Comparison of ENCODE assay signal across 23 cellular contexts in the genomic region with DNA sequence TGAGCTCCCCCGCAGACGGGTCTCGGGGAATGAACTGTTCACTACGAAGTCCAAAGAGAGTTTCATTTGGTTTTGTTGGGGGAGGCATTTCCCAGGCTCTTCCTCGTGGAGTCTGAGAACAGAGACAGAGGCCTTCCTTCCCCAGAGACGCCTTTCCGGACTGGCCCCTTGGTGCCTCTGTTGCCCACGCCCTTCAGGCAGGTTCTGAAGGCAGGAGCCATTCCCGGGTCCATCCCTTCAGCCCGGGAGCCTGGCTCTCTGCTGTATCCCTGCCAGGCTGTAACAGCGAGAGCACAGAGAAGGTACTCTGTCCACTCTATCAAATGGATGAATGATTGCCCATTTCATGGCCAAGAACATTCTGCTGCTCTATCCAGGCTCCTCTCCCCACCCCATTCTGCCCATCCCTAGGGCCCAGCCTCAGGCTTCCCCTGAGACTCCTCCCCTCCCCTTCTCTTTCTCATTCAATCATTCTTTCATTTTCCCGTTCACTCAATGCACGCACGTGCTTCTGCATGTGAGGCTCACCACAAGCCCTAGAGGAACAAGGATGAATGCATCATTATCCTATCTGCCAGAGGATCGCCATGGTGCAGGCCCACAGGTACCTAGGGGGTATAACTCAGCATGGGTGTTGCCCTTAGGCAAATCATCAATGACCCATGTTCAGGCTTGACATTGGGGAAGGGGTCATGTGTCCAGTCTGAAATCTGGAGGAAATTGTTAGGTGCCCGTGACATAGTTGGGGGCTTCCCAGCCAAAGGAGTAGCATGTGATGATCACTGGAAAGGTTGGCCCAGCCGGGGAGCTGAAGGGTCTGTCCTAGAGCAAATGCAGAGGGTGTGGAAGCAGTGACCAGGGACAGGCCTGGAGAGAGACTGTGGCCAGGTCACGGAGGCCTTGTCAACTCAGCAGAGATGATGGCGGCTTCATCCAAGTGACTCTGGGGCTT.
DNase-seq lines count a peak whose midpoint lies in the region; ATAC-seq, FAIRE-seq and TF ChIP-seq lines count a peak whose summit lies in the region.
"Had no signal": no experiment of that assay in that cellular context is flagged by ENCODE, and none has a peak within 500 bp of the region (broad histone marks: within the 10 kb centered on the region; RNA-seq: fewer than 3 reads in every experiment).

No MANE protein-coding gene starts in this region.

- H3K9me3 ChIP-seq in kidney (ENCODE audit: control insufficient read depth in 1 of 2, low read length in 2 of 2) (no peaks in the 10 kb centered on the region), stomach (no peaks in the 10 kb centered on the region), MG63 (no peaks in the 10 kb centered on the region)

- in situ Hi-C loops in SK-MEL-5 (cut with HindIII; ENCODE audit: low pct_unique_long_range_greater_than_20kb, low sequenced_read_pairs) = no loop called here

- TF ChIP-seq CTCF in kidney (IDR thresholded peaks at IDR 0.05; ENCODE audit: borderline replicate concordance, extremely low read depth, insufficient read depth) = no peak
- no peak for TF ChIP-seq CTCF in stomach (IDR thresholded peaks at IDR 0.05)

- H3K27me3 ChIP-seq in stomach (peaks cover 3 to 41% (median 14%) of the 10 kb centered on the region in 3 donors), MG63 (peaks cover 26% of the 10 kb centered on the region)

- H3K36me3 ChIP-seq in kidney (ENCODE audit: control insufficient read depth in 1 of 2, insufficient read depth in 2 of 2, low read length in 2 of 2) (no peaks in the 10 kb centered on the region), stomach (no peaks in the 10 kb centered on the region), MG63 (no peaks in the 10 kb centered on the region)

- no peak for TF ChIP-seq EP300 in stomach (IDR thresholded peaks at IDR 0.05)

- FAIRE-seq in kidney (lab: Jason Lieb, UNC) = no peak
- FAIRE-seq: D721Med, GM18507 had no signal

- H3K4me3 ChIP-seq in kidney (ENCODE audit: low read length in 2 of 2) (no peak overlapping the region), stomach (no peak overlapping the region), MG63 (no peak overlapping the region)
- H3K4me3 ChIP-seq: GM23248 had no signal

- H3K27ac ChIP-seq in kidney (ENCODE audit: low read depth in 2 of 2, low read length in 2 of 2) (no peak overlapping the region), stomach (no peak overlapping the region)
- H3K27ac ChIP-seq: 22Rv1, GM23248, RWPE1 had no signal

- DNase-seq in Right ventricle myocardium inferior (ENCODE audit: missing footprints) (peak; percentile 50), left cardiac atrium (no peak), SK-MEL-5 (ENCODE audit: low read depth, low spot score) (peak; percentile 81), kidney (peak; percentile 65), stomach (peak; percentile 20), MG63 (no peak)
- DNase-seq in activated effector memory CD4-positive, alpha-beta T cell treated with Interleukin-2 at 50 U/mL for 16 hours = no peak
- DNase-seq: CD4-positive, CD25-positive, alpha-beta regulatory T cell; GM23248; Karpas-422; NCI-H1092 treated with DMSO at 0.1 percent for 48 hours; NCI-H1436; NCI-H187; NCI-H2081 treated with DMSO at 0.1 percent for 48 hours; NCI-H2171; NCI-H226; NCI-H510A; SHP77 treated with DMSO at 0.1 percent for 48 hours had no signal

- no peaks in the 10 kb centered on the region for H3K4me1 ChIP-seq in kidney (ENCODE audit: control insufficient read depth in 1 of 2, insufficient read depth in 1 of 2, low read depth in 1 of 2, low read length in 2 of 2)
- H3K4me1 ChIP-seq in stomach = peaks cover 3 to 12% (median 6%) of the 10 kb centered on the region in 4 donors

- intact Hi-C loops in Right ventricle myocardium inferior (cut with DNase I) (loop anchor here (10.0 kb wide), 1 partner anchor 1374 kb away; no protein-coding TSS in a partner anchor), left cardiac atrium (cut with DNase I) (no loop called here), kidney (cut with DNase I) (loop anchor here (10.0 kb wide), 1 partner anchor 1554 kb away; no protein-coding TSS in a partner anchor), stomach (cut with DNase I; ENCODE audit: low total_unique reads) (no loop called here)

- ATAC-seq in Right ventricle myocardium inferior = no peak
- no peak for ATAC-seq in left cardiac atrium
- no peak for ATAC-seq in GM19023 (IDR thresholded peaks at IDR 0.05; ENCODE audit: unreplicated experiment)

- TF ChIP-seq POLR2A in stomach (IDR thresholded peaks at IDR 0.05) = no peak

- WGBS in stomach, 5 donors = 84 to 90% (median 84%) methylated on average over 19 of the region's 19 CpGs

- no peak overlapping the region for H3K9ac ChIP-seq in kidney (ENCODE audit: low read length in 2 of 2)
- H3K9ac ChIP-seq: GM23248 had no signal

Comparison
In these comparisons a context has a peak if more than half of its experiments do, and no peak if none do; other contexts are left out.
1. DNase-seq: peak in Right ventricle myocardium inferior (single experiment), SK-MEL-5 (single experiment), kidney (single experiment) and stomach (single experiment); none in left cardiac atrium (single experiment), MG63 (single experiment) and activated effector memory CD4-positive, alpha-beta T cell treated with Interleukin-2 at 50 U/mL for 16 hours (single experiment).
2. intact Hi-C loops: an anchor here in Right ventricle myocardium inferior (10.0 kb wide) and kidney (10.0 kb wide); none called in left cardiac atrium and stomach.